9 cellular contexts compared by ENCODE assay signal in the genomic region with DNA sequence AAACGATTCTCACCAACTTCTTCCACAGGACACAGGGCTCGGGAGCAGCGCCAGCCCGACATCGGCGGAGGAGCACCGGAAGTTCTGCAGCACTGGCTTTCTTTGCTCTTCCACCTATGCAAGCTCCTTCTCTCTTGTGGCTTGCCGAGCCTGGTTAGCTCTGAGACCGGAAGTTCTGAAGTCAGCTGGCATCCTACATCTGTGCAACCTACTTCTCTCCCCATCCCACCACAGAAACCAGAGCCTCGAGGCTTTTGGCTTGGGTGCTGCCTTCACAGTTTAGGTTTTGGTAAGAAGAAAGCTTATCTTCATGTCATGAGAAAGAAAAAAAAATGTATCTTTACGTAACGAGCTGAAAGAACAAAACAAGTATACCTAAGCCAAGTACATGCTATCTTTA.
A peak's percentile ranks its signal among the peaks of the same experiment; 100 is the strongest.
DNase-seq lines count a peak whose midpoint lies in the region; ATAC-seq and TF ChIP-seq lines count a peak whose summit lies in the region.
"Had no signal": no experiment of that assay in that cellular context is flagged by ENCODE, and none has a peak within 500 bp of the region (broad histone marks: within the 10 kb centered on the region; RNA-seq: fewer than 3 reads in every experiment).

No MANE protein-coding gene starts in this region.

- H3F3A ChIP-seq in MM.1S (ENCODE audit: insufficient read depth, low read length): peaks cover 17% of the 10 kb centered on the region

- no peak for TF ChIP-seq CTCF in DND-41 (IDR thresholded peaks at IDR 0.05; ENCODE audit: borderline replicate concordance, extremely low read depth, low read length, poor library complexity, severe bottlenecking)
- TF ChIP-seq CTCF in MM.1S (IDR thresholded peaks at IDR 0.05; ENCODE audit: low read length): no peak
- TF ChIP-seq CTCF in nephron progenitor cell (IDR thresholded peaks at IDR 0.05): no peak

- H3K36me3 ChIP-seq in DND-41 (ENCODE audit: insufficient read depth, low read length): no peaks in the 10 kb centered on the region
- no peaks in the 10 kb centered on the region for H3K36me3 ChIP-seq in MM.1S (replicated peaks; ENCODE audit: insufficient read depth, low read length)

- H2AFZ ChIP-seq in DND-41 (ENCODE audit: low read depth, low read length) (peak overlapping the region; percentile 12), MM.1S (ENCODE audit: low read length) (no peak overlapping the region)

- no peaks in the 10 kb centered on the region for H3K9me2 ChIP-seq in MM.1S (replicated peaks; ENCODE audit: insufficient read depth, low read length)

- no peaks in the 10 kb centered on the region for H3K9me3 Mint-ChIP-seq in activated CD8-positive, alpha-beta memory T cell treated with anti-CD3 and anti-CD28 coated beads, Interleukin-2, amount 10 ng/mL, durations not matched to agents 7 days and 5 days (ENCODE audit: low read depth)
- no peaks in the 10 kb centered on the region for H3K9me3 Mint-ChIP-seq in nephron progenitor cell

- H3K4me3 ChIP-seq in DND-41 (ENCODE audit: low read depth in 1 of 2, low read length in 2 of 2) (peak overlapping the region; percentile 12 to 49; a peak in 3 of 4 replicates), MM.1S (ENCODE audit: low read length) (peak overlapping the region; percentile 24)

- peaks cover 89% of the 10 kb centered on the region for H3K4me1 Mint-ChIP-seq in activated CD8-positive, alpha-beta memory T cell treated with anti-CD3 and anti-CD28 coated beads, Interleukin-2, amount 10 ng/mL, durations not matched to agents 7 days and 5 days
- H3K4me1 Mint-ChIP-seq in nephron progenitor cell: peaks cover 8% of the 10 kb centered on the region

- H4K20me1 ChIP-seq in DND-41 (ENCODE audit: insufficient read depth, low read length) (no peaks in the 10 kb centered on the region), MM.1S (ENCODE audit: insufficient read depth, low read length) (no peaks in the 10 kb centered on the region)

- no peaks in the 10 kb centered on the region for H3K27me3 Mint-ChIP-seq in activated CD8-positive, alpha-beta memory T cell treated with anti-CD3 and anti-CD28 coated beads, Interleukin-2, amount 10 ng/mL, durations not matched to agents 7 days and 5 days
- H3K27me3 Mint-ChIP-seq in nephron progenitor cell (ENCODE audit: low read depth, poor library complexity): peaks cover 12% of the 10 kb centered on the region

- H3K9ac ChIP-seq in DND-41 (ENCODE audit: low read depth, low read length) (peak overlapping the region; percentile 58), MM.1S (ENCODE audit: low read length) (peak overlapping the region; percentile 21; the same call in 1 of the 2 replicates)

- H3K4me2 ChIP-seq in DND-41 (ENCODE audit: insufficient read depth, low read length) (peak overlapping the region; percentile 70), MM.1S (ENCODE audit: low read depth, low read length) (peak overlapping the region; percentile 57)

- peak overlapping the region; percentile 72 for H3K4me3 Mint-ChIP-seq in activated CD8-positive, alpha-beta memory T cell treated with anti-CD3 and anti-CD28 coated beads, Interleukin-2, amount 10 ng/mL, durations not matched to agents 7 days and 5 days
- H3K4me3 Mint-ChIP-seq in nephron progenitor cell: no peak overlapping the region

- H3K4me1 ChIP-seq in DND-41 (ENCODE audit: insufficient read depth, low read length) (peaks cover 69% of the 10 kb centered on the region), MM.1S (ENCODE audit: low read length) (peaks cover 46% of the 10 kb centered on the region)

- H3K27ac ChIP-seq in DND-41 (ENCODE audit: low read length) (peak overlapping the region; percentile 79), MM.1S (ENCODE audit: low read length) (peak overlapping the region; percentile 60; the same call in 1 of the 2 replicates)
- H3K27ac ChIP-seq: epithelial cell of prostate had no signal

- CTCF ChIA-PET in activated CD8-positive, alpha-beta memory T cell treated with anti-CD3 and anti-CD28 coated beads, Interleukin-2, amount 10 ng/mL, durations not matched to agents 7 days and 5 days (lab: Charles Lee): interaction anchor here (0.9 to 2.8 kb wide), 16 partner anchors 9 to 112 kb away, joined by 3 to 18 read pairs (median 4); a partner anchor contains a TSS

- no peaks in the 10 kb centered on the region for H3K9me3 ChIP-seq in DND-41 (ENCODE audit: insufficient read depth, low read length, severe bottlenecking)
- no peaks in the 10 kb centered on the region for H3K9me3 ChIP-seq in MM.1S (replicated peaks; ENCODE audit: insufficient read depth, low read length)

- DNase-seq in DND-41 (peak; percentile 96), MM.1S (peak; percentile 97), Right ventricle myocardium superior (peak; percentile 72), nephron progenitor cell (no peak), cerebellar nuclear complex (lab: John Stamatoyannopoulos, UW) (no peak)
- peak; percentile 98 for DNase-seq in activated CD8-positive, alpha-beta memory T cell treated with anti-CD3 and anti-CD28 coated beads, Interleukin-2, amount 10 ng/mL, durations not matched to agents 7 days and 5 days
- peak; percentile 74 to 80 (median 76) for DNase-seq in stimulated activated CD4-positive, alpha-beta T cell treated with anti-CD3 and anti-CD28 coated beads, TNF-alpha, amount 100 ng/mL, for 24 hours (ENCODE audit: low read depth in 3 of 3)

- peak overlapping the region; percentile 86 for H3K27ac Mint-ChIP-seq in activated CD8-positive, alpha-beta memory T cell treated with anti-CD3 and anti-CD28 coated beads, Interleukin-2, amount 10 ng/mL, durations not matched to agents 7 days and 5 days
- H3K27ac Mint-ChIP-seq in nephron progenitor cell: no peak overlapping the region

- ATAC-seq in DND-41 (ENCODE audit: insufficient read depth, low read depth): peak; percentile 99
- ATAC-seq in GM21528 (IDR thresholded peaks at IDR 0.05; ENCODE audit: low FRiP score, unreplicated experiment): peak; percentile 98
- ATAC-seq in activated CD8-positive, alpha-beta memory T cell treated with anti-CD3 and anti-CD28 coated beads, Interleukin-2, amount 10 ng/mL, durations not matched to agents 7 days and 5 days: peak; percentile 85
- peak; percentile 77 for ATAC-seq in Right ventricle myocardium superior (ENCODE audit: poor library complexity)

- H3K27me3 ChIP-seq in DND-41 (ENCODE audit: insufficient read depth, low read length, poor library complexity) (no peaks in the 10 kb centered on the region), MM.1S (replicated peaks; ENCODE audit: insufficient read depth, low read length) (no peaks in the 10 kb centered on the region)

- intact Hi-C loops in Right ventricle myocardium superior (cut with DNase I): no loop called here

- peaks cover 52% of the 10 kb centered on the region for H3K36me3 Mint-ChIP-seq in activated CD8-positive, alpha-beta memory T cell treated with anti-CD3 and anti-CD28 coated beads, Interleukin-2, amount 10 ng/mL, durations not matched to agents 7 days and 5 days
- H3K36me3 Mint-ChIP-seq in nephron progenitor cell (ENCODE audit: low read depth): no peaks in the 10 kb centered on the region

- peaks cover 27% of the 10 kb centered on the region for H3K79me2 ChIP-seq in DND-41 (ENCODE audit: insufficient read depth, low read length)
- H3K79me2 ChIP-seq in MM.1S (ENCODE audit: low read length): peaks cover 89% of the 10 kb centered on the region

Comparison
In these comparisons a context has a peak if more than half of its experiments do, and no peak if none do; other contexts are left out.
1. DNase-seq: peak in DND-41 (single experiment), MM.1S (single experiment), activated CD8-positive, alpha-beta memory T cell treated with anti-CD3 and anti-CD28 coated beads, Interleukin-2, amount 10 ng/mL, durations not matched to agents 7 days and 5 days (single experiment), Right ventricle myocardium superior (single experiment) and stimulated activated CD4-positive, alpha-beta T cell treated with anti-CD3 and anti-CD28 coated beads, TNF-alpha, amount 100 ng/mL, for 24 hours (3 of 3); none in nephron progenitor cell (single experiment) and cerebellar nuclear complex (0 of 2).
2. Peak in every context shown above with its lines, with median percentiles within 50 percentile points of each other: ATAC-seq.